Comparison of ENCODE assay signal across 1 cellular context in the genomic region with DNA sequence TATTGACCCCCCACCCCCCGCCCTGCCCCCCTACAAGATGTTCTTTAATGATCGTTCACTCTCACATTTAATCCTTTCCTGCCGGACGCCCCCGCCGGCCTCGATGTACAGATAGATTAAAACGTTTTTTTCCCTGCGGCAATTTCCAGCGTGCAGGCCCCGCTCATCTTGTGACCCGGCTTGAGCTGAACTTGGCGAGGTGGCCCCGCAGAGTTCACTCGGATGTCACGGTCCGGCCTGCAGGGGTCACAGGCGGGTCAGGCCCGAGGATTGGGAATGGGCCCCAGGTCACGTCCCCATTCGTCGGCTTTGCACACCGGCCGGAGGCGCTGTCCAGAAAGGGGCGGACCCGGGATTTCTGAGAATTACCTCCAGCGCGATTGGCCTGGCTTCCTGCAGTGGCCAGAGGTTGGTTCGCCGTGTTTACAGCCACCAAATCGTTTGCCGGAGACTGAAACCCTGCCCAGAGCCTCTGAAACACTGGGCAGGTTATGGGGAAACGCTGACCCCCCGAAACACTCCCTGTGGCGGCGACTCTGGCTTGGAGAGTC.
TF ChIP-seq lines count a peak whose summit lies in the region.

No MANE protein-coding gene starts in this region.

TF ChIP-seq in K562, 482 proteins besides CTCF, POLR2A, EP300 and RAD21 (continued from another document and continues in another):
- TF ChIP-seq, protein P1, sequence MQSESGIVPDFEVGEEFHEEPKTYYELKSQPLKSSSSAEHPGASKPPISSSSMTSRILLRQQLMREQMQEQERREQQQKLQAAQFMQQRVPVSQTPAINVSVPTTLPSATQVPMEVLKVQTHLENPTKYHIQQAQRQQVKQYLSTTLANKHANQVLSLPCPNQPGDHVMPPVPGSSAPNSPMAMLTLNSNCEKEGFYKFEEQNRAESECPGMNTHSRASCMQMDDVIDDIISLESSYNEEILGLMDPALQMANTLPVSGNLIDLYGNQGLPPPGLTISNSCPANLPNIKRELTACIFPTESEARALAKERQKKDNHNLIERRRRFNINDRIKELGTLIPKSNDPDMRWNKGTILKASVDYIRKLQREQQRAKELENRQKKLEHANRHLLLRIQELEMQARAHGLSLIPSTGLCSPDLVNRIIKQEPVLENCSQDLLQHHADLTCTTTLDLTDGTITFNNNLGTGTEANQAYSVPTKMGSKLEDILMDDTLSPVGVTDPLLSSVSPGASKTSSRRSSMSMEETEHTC (IDR thresholded peaks at IDR 0.05): peak; percentile 75
- TF ChIP-seq HNRNPK (IDR thresholded peaks at IDR 0.05; ENCODE audit: low read depth, low read length, poor library complexity, severe bottlenecking) (no peak), ZNF644 (tag; IDR thresholded peaks at IDR 0.05; ENCODE audit: low read depth) (no peak), FOXA1 (IDR thresholded peaks at IDR 0.05; ENCODE audit: borderline replicate concordance) (no peak), ZFP1 (CRISPR knock-in tag; IDR thresholded peaks at IDR 0.05) (no peak), ZNF551 (CRISPR knock-in tag; IDR thresholded peaks at IDR 0.05) (no peak), SIN3B (IDR thresholded peaks at IDR 0.05; ENCODE audit: low read depth) (no peak), KDM4B (IDR thresholded peaks at IDR 0.05; ENCODE audit: borderline replicate concordance in 2 of 2, low read depth in 1 of 2) (no peak), SMC3 (conservative IDR thresholded peaks at IDR 0.05; ENCODE audit: insufficient read depth, low read depth, low read length) (0 out of 2 replicates have a peak, but pooled peaks have one; percentile 9), NR2C1 (IDR thresholded peaks at IDR 0.05) (peak; percentile 91), NR2C1 (tag; IDR thresholded peaks at IDR 0.05) (peak; percentile 93), ADNP (tag; IDR thresholded peaks at IDR 0.05) (0 out of 2 replicates have a peak, but pooled peaks have one; percentile 25), ARID1B (IDR thresholded peaks at IDR 0.05) (peak; percentile 56), ZNF830 (CRISPR knock-in tag; IDR thresholded peaks at IDR 0.05) (no peak), ESRRA (IDR thresholded peaks at IDR 0.05; ENCODE audit: borderline replicate concordance, low read depth) (peak; percentile 94), CREM (IDR thresholded peaks at IDR 0.05; ENCODE audit: low read depth) (peak; percentile 46; the same call in 1 of the 2 replicates), NCOA6 (IDR thresholded peaks at IDR 0.05) (peak; percentile 22; the same call in 1 of the 2 replicates), SIRT6 (IDR thresholded peaks at IDR 0.05; ENCODE audit: low read depth, low read length) (no peak), POU5F1 (IDR thresholded peaks at IDR 0.05; ENCODE audit: borderline replicate concordance, low read depth, low read length, partially characterized antibody) (no peak), PCBP1 (IDR thresholded peaks at IDR 0.05; ENCODE audit: low read depth, low read length, poor library complexity, severe bottlenecking) (no peak), ZNF133 (CRISPR knock-in tag; IDR thresholded peaks at IDR 0.05) (no peak), TBP (optimal IDR thresholded peaks at IDR 0.05; ENCODE audit: low read depth, low read length) (peak; percentile 64), PTTG1 (tag; IDR thresholded peaks at IDR 0.05; ENCODE audit: low read depth) (no peak), NCOA1 (IDR thresholded peaks at IDR 0.05; ENCODE audit: low read depth) (peak; percentile 55; the same call in 1 of the 2 replicates), STAT5A (IDR thresholded peaks at IDR 0.05; ENCODE audit: borderline replicate concordance, low read length) (peak; percentile 78), CBX5 (IDR thresholded peaks at IDR 0.05; ENCODE audit: borderline replicate concordance, low read depth) (no peak), ETS2 (tag; IDR thresholded peaks at IDR 0.05; ENCODE audit: borderline replicate concordance, poor library complexity, severe bottlenecking) (no peak), FOXA3 (CRISPR knock-in tag; conservative IDR thresholded peaks at IDR 0.05 in 1 of 2, IDR thresholded peaks at IDR 0.05 in 1 of 2) (peak in 1 of 2 experiments; percentile 51; a peak in 1 of 4 replicates), NBN (IDR thresholded peaks at IDR 0.05; ENCODE audit: low read depth) (peak; percentile 41; the same call in 1 of the 2 replicates), NFIC (IDR thresholded peaks at IDR 0.05) (0 out of 2 replicates have a peak, but pooled peaks have one; percentile 5), L3MBTL2 (IDR thresholded peaks at IDR 0.05) (peak; percentile 44), HSF4 (CRISPR knock-in tag; IDR thresholded peaks at IDR 0.05; ENCODE audit: borderline replicate concordance) (no peak), YBX1 (IDR thresholded peaks at IDR 0.05) (no peak), PHB (CRISPR knock-in tag; IDR thresholded peaks at IDR 0.05) (no peak), ZNF707 (CRISPR knock-in tag; conservative IDR thresholded peaks at IDR 0.05) (no peak), ZNF263 (CRISPR knock-in tag; IDR thresholded peaks at IDR 0.05; ENCODE audit: borderline replicate concordance) (no peak), PHF8 (IDR thresholded peaks at IDR 0.05; ENCODE audit: borderline replicate concordance, low read length) (peak; percentile 54; the same call in 1 of the 2 replicates), SUPT5H (IDR thresholded peaks at IDR 0.05) (peak; percentile 42; the same call in 1 of the 2 replicates), NFE2 (IDR thresholded peaks at IDR 0.05; ENCODE audit: low read depth) (0 out of 2 replicates have a peak, but pooled peaks have one; percentile 3), SETDB1 (IDR thresholded peaks at IDR 0.05; ENCODE audit: low read length) (no peak), RBM25 (IDR thresholded peaks at IDR 0.05; ENCODE audit: low read depth, low read length, severe bottlenecking) (no peak), ZNF146 (CRISPR knock-in tag; IDR thresholded peaks at IDR 0.05; ENCODE audit: unreplicated experiment) (no peak)
- TF ChIP-seq, protein P2, sequence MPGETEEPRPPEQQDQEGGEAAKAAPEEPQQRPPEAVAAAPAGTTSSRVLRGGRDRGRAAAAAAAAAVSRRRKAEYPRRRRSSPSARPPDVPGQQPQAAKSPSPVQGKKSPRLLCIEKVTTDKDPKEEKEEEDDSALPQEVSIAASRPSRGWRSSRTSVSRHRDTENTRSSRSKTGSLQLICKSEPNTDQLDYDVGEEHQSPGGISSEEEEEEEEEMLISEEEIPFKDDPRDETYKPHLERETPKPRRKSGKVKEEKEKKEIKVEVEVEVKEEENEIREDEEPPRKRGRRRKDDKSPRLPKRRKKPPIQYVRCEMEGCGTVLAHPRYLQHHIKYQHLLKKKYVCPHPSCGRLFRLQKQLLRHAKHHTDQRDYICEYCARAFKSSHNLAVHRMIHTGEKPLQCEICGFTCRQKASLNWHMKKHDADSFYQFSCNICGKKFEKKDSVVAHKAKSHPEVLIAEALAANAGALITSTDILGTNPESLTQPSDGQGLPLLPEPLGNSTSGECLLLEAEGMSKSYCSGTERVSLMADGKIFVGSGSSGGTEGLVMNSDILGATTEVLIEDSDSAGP (CRISPR knock-in tag; IDR thresholded peaks at IDR 0.05): no peak
- TF ChIP-seq, protein P3, sequence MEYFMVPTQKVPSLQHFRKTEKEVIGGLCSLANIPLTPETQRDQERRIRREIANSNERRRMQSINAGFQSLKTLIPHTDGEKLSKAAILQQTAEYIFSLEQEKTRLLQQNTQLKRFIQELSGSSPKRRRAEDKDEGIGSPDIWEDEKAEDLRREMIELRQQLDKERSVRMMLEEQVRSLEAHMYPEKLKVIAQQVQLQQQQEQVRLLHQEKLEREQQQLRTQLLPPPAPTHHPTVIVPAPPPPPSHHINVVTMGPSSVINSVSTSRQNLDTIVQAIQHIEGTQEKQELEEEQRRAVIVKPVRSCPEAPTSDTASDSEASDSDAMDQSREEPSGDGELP (CRISPR knock-in tag; IDR thresholded peaks at IDR 0.05; ENCODE audit: borderline replicate concordance): peak; percentile 77
- TF ChIP-seq, protein P4, sequence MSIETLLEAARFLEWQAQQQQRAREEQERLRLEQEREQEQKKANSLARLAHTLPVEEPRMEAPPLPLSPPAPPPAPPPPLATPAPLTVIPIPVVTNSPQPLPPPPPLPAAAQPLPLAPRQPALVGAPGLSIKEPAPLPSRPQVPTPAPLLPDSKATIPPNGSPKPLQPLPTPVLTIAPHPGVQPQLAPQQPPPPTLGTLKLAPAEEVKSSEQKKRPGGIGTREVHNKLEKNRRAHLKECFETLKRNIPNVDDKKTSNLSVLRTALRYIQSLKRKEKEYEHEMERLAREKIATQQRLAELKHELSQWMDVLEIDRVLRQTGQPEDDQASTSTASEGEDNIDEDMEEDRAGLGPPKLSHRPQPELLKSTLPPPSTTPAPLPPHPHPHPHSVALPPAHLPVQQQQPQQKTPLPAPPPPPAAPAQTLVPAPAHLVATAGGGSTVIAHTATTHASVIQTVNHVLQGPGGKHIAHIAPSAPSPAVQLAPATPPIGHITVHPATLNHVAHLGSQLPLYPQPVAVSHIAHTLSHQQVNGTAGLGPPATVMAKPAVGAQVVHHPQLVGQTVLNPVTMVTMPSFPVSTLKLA (conservative IDR thresholded peaks at IDR 0.05): peak; percentile 54 to 58
- TF ChIP-seq, protein P5, sequence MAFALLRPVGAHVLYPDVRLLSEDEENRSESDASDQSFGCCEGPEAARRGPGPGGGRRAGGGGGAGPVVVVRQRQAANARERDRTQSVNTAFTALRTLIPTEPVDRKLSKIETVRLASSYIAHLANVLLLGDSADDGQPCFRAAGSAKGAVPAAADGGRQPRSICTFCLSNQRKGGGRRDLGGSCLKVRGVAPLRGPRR (CRISPR knock-in tag; IDR thresholded peaks at IDR 0.05): 0 out of 2 replicates have a peak, but pooled peaks have one; percentile 7
- TF ChIP-seq, protein P6, sequence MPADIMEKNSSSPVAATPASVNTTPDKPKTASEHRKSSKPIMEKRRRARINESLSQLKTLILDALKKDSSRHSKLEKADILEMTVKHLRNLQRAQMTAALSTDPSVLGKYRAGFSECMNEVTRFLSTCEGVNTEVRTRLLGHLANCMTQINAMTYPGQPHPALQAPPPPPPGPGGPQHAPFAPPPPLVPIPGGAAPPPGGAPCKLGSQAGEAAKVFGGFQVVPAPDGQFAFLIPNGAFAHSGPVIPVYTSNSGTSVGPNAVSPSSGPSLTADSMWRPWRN (IDR thresholded peaks at IDR 0.05; ENCODE audit: low read depth): peak; percentile 43; the same call in 1 of the 2 replicates
- TF ChIP-seq, protein P7, sequence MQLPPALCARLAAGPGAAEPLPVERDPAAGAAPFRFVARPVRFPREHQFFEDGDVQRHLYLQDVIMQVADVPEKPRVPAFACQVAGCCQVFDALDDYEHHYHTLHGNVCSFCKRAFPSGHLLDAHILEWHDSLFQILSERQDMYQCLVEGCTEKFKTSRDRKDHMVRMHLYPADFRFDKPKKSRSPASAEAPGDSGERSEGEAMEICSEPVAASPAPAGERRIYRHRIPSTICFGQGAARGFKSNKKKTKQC (CRISPR knock-in tag; IDR thresholded peaks at IDR 0.05): no peak
- TF ChIP-seq, protein P8, sequence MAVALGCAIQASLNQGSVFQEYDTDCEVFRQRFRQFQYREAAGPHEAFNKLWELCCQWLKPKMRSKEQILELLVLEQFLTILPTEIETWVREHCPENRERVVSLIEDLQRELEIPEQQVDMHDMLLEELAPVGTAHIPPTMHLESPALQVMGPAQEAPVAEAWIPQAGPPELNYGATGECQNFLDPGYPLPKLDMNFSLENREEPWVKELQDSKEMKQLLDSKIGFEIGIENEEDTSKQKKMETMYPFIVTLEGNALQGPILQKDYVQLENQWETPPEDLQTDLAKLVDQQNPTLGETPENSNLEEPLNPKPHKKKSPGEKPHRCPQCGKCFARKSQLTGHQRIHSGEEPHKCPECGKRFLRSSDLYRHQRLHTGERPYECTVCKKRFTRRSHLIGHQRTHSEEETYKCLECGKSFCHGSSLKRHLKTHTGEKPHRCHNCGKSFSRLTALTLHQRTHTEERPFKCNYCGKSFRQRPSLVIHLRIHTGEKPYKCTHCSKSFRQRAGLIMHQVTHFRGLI (CRISPR knock-in tag; IDR thresholded peaks at IDR 0.05): no peak
- TF ChIP-seq, protein P9, sequence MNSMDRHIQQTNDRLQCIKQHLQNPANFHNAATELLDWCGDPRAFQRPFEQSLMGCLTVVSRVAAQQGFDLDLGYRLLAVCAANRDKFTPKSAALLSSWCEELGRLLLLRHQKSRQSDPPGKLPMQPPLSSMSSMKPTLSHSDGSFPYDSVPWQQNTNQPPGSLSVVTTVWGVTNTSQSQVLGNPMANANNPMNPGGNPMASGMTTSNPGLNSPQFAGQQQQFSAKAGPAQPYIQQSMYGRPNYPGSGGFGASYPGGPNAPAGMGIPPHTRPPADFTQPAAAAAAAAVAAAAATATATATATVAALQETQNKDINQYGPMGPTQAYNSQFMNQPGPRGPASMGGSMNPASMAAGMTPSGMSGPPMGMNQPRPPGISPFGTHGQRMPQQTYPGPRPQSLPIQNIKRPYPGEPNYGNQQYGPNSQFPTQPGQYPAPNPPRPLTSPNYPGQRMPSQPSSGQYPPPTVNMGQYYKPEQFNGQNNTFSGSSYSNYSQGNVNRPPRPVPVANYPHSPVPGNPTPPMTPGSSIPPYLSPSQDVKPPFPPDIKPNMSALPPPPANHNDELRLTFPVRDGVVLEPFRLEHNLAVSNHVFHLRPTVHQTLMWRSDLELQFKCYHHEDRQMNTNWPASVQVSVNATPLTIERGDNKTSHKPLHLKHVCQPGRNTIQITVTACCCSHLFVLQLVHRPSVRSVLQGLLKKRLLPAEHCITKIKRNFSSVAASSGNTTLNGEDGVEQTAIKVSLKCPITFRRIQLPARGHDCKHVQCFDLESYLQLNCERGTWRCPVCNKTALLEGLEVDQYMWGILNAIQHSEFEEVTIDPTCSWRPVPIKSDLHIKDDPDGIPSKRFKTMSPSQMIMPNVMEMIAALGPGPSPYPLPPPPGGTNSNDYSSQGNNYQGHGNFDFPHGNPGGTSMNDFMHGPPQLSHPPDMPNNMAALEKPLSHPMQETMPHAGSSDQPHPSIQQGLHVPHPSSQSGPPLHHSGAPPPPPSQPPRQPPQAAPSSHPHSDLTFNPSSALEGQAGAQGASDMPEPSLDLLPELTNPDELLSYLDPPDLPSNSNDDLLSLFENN (IDR thresholded peaks at IDR 0.05; ENCODE audit: low read depth in 2 of 2, low read length in 2 of 2): peak in 1 of 2 experiments; percentile 66; a peak in 1 of 4 replicates
- TF ChIP-seq, protein P10, sequence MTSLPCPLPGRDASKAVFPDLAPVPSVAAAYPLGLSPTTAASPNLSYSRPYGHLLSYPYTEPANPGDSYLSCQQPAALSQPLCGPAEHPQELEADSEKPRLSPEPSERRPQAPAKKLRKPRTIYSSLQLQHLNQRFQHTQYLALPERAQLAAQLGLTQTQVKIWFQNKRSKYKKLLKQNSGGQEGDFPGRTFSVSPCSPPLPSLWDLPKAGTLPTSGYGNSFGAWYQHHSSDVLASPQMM (CRISPR knock-in tag; IDR thresholded peaks at IDR 0.05): no peak
- TF ChIP-seq, protein P11, sequence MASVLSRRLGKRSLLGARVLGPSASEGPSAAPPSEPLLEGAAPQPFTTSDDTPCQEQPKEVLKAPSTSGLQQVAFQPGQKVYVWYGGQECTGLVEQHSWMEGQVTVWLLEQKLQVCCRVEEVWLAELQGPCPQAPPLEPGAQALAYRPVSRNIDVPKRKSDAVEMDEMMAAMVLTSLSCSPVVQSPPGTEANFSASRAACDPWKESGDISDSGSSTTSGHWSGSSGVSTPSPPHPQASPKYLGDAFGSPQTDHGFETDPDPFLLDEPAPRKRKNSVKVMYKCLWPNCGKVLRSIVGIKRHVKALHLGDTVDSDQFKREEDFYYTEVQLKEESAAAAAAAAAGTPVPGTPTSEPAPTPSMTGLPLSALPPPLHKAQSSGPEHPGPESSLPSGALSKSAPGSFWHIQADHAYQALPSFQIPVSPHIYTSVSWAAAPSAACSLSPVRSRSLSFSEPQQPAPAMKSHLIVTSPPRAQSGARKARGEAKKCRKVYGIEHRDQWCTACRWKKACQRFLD (CRISPR knock-in tag; IDR thresholded peaks at IDR 0.05): no peak
